ENCODE assay signal across 26 cellular contexts in genomic region chr17:1947229-1947742, GRCh38.
DNase-seq lines count a peak whose midpoint lies in the region; ATAC-seq and TF ChIP-seq lines count a peak whose summit lies in the region.
"Had no signal": no experiment of that assay in that cellular context is flagged by ENCODE, and none has a peak within 500 bp of the region (broad histone marks: within the 10 kb centered on the region; RNA-seq: fewer than 3 reads in every experiment).

No MANE protein-coding gene starts in this region.

- ATAC-seq in Right ventricle myocardium inferior = peak; percentile 92
- ATAC-seq in mucosa of descending colon = no peak
- ATAC-seq: activated CD8-positive, alpha-beta memory T cell treated with anti-CD3 and anti-CD28 coated beads, Interleukin-2, amount 10 ng/mL, durations not matched to agents 7 days and 5 days; activated T-cell treated with anti-CD3 and anti-CD28 coated beads, Interleukin-2, amount 50 U/mL, for 72 hours; HCT116; stimulated activated naive CD8-positive, alpha-beta T cell treated with anti-CD3 and anti-CD28 coated beads, Interleukin-15, amount 100 ng/mL, for 72 hours had no signal

- no peaks in the 10 kb centered on the region for H3K9me3 ChIP-seq in mucosa of descending colon
- H3K9me3 ChIP-seq: Peyer's patch, tibial nerve had no signal

- no peak overlapping the region for H3K4me3 Mint-ChIP-seq in activated CD4-positive, alpha-beta memory T cell treated with anti-CD3 and anti-CD28 coated beads, Interleukin-2, amount 10 ng/mL, durations not matched to agents 7 days and 5 days
- H3K4me3 Mint-ChIP-seq: activated CD4-positive, alpha-beta T cell treated with anti-CD3 and anti-CD28 coated beads, Interleukin-2, amount 10 ng/mL, durations not matched to agents 7 days and 5 days; activated CD8-positive, alpha-beta memory T cell treated with anti-CD3 and anti-CD28 coated beads, Interleukin-2, amount 10 ng/mL, durations not matched to agents 7 days and 5 days; activated naive CD4-positive, alpha-beta T cell treated with anti-CD3 and anti-CD28 coated beads for 36 hours; activated T-cell treated with anti-CD3 and anti-CD28 coated beads, Interleukin-2, amount 50 U/mL, for 72 hours; CD4-positive, alpha-beta T cell; natural killer cell; stimulated activated naive CD8-positive, alpha-beta T cell treated with anti-CD3 and anti-CD28 coated beads, Interleukin-15, amount 100 ng/mL, for 72 hours had no signal

- DNase-seq in NCI-H2227 (lab: John Stamatoyannopoulos, UW; ENCODE audit: unreplicated experiment) (peak; percentile 27), Right ventricle myocardium inferior (ENCODE audit: missing footprints) (no peak), left kidney (ENCODE audit: low read depth, low spot score) (peak; percentile 77), retina (peak; percentile 72), SKM-1 treated with dmso at 0.1 percent for 144 hours (lab: John Stamatoyannopoulos, UW; ENCODE audit: unreplicated experiment) (no peak), NCI-H82 (lab: John Stamatoyannopoulos, UW) (no peak), mucosa of descending colon (no peak)
- DNase-seq in activated CD4-positive, alpha-beta memory T cell treated with anti-CD3 and anti-CD28 coated beads, Interleukin-2, amount 10 ng/mL, durations not matched to agents 7 days and 5 days = no peak
- DNase-seq: activated CD4-positive, alpha-beta T cell treated with anti-CD3 and anti-CD28 coated beads, Interleukin-2, amount 10 ng/mL, durations not matched to agents 7 days and 5 days; activated CD8-positive, alpha-beta memory T cell treated with anti-CD3 and anti-CD28 coated beads, Interleukin-2, amount 10 ng/mL, durations not matched to agents 7 days and 5 days; activated naive CD4-positive, alpha-beta T cell treated with anti-CD3 and anti-CD28 coated beads for 36 hours; activated T-cell treated with anti-CD3 and anti-CD28 coated beads, Interleukin-2, amount 50 U/mL, for 72 hours; caudate nucleus; CD4-positive, alpha-beta T cell; dermis blood vessel endothelial cell; IMR-90; midbrain; natural killer cell; NCI-H1092; NCI-H2029; NCI-H510A treated with DMSO at 0.1 percent for 48 hours; Peyer's patch; stimulated activated naive CD8-positive, alpha-beta T cell treated with anti-CD3 and anti-CD28 coated beads, Interleukin-15, amount 100 ng/mL, for 72 hours; WERI-Rb-1 had no signal

- intact Hi-C loops in Right ventricle myocardium inferior (cut with DNase I) = no loop called here
- intact Hi-C loops in mucosa of descending colon (cut with DNase I, micrococcal nuclease) = no loop called here

- H3K27me3 Mint-ChIP-seq in activated CD4-positive, alpha-beta memory T cell treated with anti-CD3 and anti-CD28 coated beads, Interleukin-2, amount 10 ng/mL, durations not matched to agents 7 days and 5 days = no peaks in the 10 kb centered on the region
- H3K27me3 Mint-ChIP-seq: activated CD4-positive, alpha-beta T cell treated with anti-CD3 and anti-CD28 coated beads, Interleukin-2, amount 10 ng/mL, durations not matched to agents 7 days and 5 days; activated CD8-positive, alpha-beta memory T cell treated with anti-CD3 and anti-CD28 coated beads, Interleukin-2, amount 10 ng/mL, durations not matched to agents 7 days and 5 days; CD4-positive, alpha-beta T cell; stimulated activated naive CD8-positive, alpha-beta T cell treated with anti-CD3 and anti-CD28 coated beads, Interleukin-15, amount 100 ng/mL, for 72 hours had no signal

- no peaks in the 10 kb centered on the region for H3K36me3 ChIP-seq in mucosa of descending colon (ENCODE audit: low read depth)
- H3K36me3 ChIP-seq: Peyer's patch, tibial nerve, WERI-Rb-1 had no signal

- CTCF ChIA-PET in activated CD4-positive, alpha-beta memory T cell treated with anti-CD3 and anti-CD28 coated beads, Interleukin-2, amount 10 ng/mL, durations not matched to agents 7 days and 5 days (lab: Charles Lee) = no interaction called here

- no peak overlapping the region for H3K4me3 ChIP-seq in mucosa of descending colon
- H3K4me3 ChIP-seq: Peyer's patch, tibial nerve had no signal

- POLR2A ChIA-PET in activated CD4-positive, alpha-beta memory T cell treated with anti-CD3 and anti-CD28 coated beads, Interleukin-2, amount 10 ng/mL, durations not matched to agents 7 days and 5 days (lab: Charles Lee) = no interaction called here

- H3K4me1 ChIP-seq in mucosa of descending colon (ENCODE audit: low read depth) = no peaks in the 10 kb centered on the region
- H3K4me1 ChIP-seq: Peyer's patch, tibial nerve had no signal

- no peaks in the 10 kb centered on the region for H3K36me3 Mint-ChIP-seq in activated CD4-positive, alpha-beta memory T cell treated with anti-CD3 and anti-CD28 coated beads, Interleukin-2, amount 10 ng/mL, durations not matched to agents 7 days and 5 days (ENCODE audit: low read depth)
- H3K36me3 Mint-ChIP-seq: activated CD8-positive, alpha-beta memory T cell treated with anti-CD3 and anti-CD28 coated beads, Interleukin-2, amount 10 ng/mL, durations not matched to agents 7 days and 5 days; natural killer cell had no signal

- no peaks in the 10 kb centered on the region for H3K9me3 Mint-ChIP-seq in activated CD4-positive, alpha-beta memory T cell treated with anti-CD3 and anti-CD28 coated beads, Interleukin-2, amount 10 ng/mL, durations not matched to agents 7 days and 5 days
- H3K9me3 Mint-ChIP-seq: activated CD4-positive, alpha-beta T cell treated with anti-CD3 and anti-CD28 coated beads, Interleukin-2, amount 10 ng/mL, durations not matched to agents 7 days and 5 days; activated naive CD4-positive, alpha-beta T cell treated with anti-CD3 and anti-CD28 coated beads for 36 hours; activated T-cell treated with anti-CD3 and anti-CD28 coated beads, Interleukin-2, amount 50 U/mL, for 72 hours; CD4-positive, alpha-beta T cell; natural killer cell; stimulated activated naive CD8-positive, alpha-beta T cell treated with anti-CD3 and anti-CD28 coated beads, Interleukin-15, amount 100 ng/mL, for 72 hours had no signal

- TF ChIP-seq CTCF in mucosa of descending colon (IDR thresholded peaks at IDR 0.05) = no peak

- no peak overlapping the region for H3K27ac Mint-ChIP-seq in activated CD4-positive, alpha-beta memory T cell treated with anti-CD3 and anti-CD28 coated beads, Interleukin-2, amount 10 ng/mL, durations not matched to agents 7 days and 5 days
- H3K27ac Mint-ChIP-seq: activated CD4-positive, alpha-beta T cell treated with anti-CD3 and anti-CD28 coated beads, Interleukin-2, amount 10 ng/mL, durations not matched to agents 7 days and 5 days; activated CD8-positive, alpha-beta memory T cell treated with anti-CD3 and anti-CD28 coated beads, Interleukin-2, amount 10 ng/mL, durations not matched to agents 7 days and 5 days; activated naive CD4-positive, alpha-beta T cell treated with anti-CD3 and anti-CD28 coated beads for 36 hours; activated T-cell treated with anti-CD3 and anti-CD28 coated beads, Interleukin-2, amount 50 U/mL, for 72 hours; CD4-positive, alpha-beta T cell; natural killer cell had no signal

- no peaks in the 10 kb centered on the region for H3K4me1 Mint-ChIP-seq in activated CD4-positive, alpha-beta memory T cell treated with anti-CD3 and anti-CD28 coated beads, Interleukin-2, amount 10 ng/mL, durations not matched to agents 7 days and 5 days
- H3K4me1 Mint-ChIP-seq: activated CD4-positive, alpha-beta T cell treated with anti-CD3 and anti-CD28 coated beads, Interleukin-2, amount 10 ng/mL, durations not matched to agents 7 days and 5 days; activated CD8-positive, alpha-beta memory T cell treated with anti-CD3 and anti-CD28 coated beads, Interleukin-2, amount 10 ng/mL, durations not matched to agents 7 days and 5 days; natural killer cell; stimulated activated naive CD8-positive, alpha-beta T cell treated with anti-CD3 and anti-CD28 coated beads, Interleukin-15, amount 100 ng/mL, for 72 hours had no signal

Comparison
In these comparisons a context has a peak if more than half of its experiments do, and no peak if none do; other contexts are left out.
1. DNase-seq: peak in NCI-H2227 (single experiment), left kidney (single experiment) and retina (single experiment); none in Right ventricle myocardium inferior (single experiment), SKM-1 treated with dmso at 0.1 percent for 144 hours (single experiment), activated CD4-positive, alpha-beta memory T cell treated with anti-CD3 and anti-CD28 coated beads, Interleukin-2, amount 10 ng/mL, durations not matched to agents 7 days and 5 days (single experiment), NCI-H82 (single experiment) and mucosa of descending colon (0 of 3).